12 cellular contexts compared by ENCODE assay signal in the genomic region with DNA sequence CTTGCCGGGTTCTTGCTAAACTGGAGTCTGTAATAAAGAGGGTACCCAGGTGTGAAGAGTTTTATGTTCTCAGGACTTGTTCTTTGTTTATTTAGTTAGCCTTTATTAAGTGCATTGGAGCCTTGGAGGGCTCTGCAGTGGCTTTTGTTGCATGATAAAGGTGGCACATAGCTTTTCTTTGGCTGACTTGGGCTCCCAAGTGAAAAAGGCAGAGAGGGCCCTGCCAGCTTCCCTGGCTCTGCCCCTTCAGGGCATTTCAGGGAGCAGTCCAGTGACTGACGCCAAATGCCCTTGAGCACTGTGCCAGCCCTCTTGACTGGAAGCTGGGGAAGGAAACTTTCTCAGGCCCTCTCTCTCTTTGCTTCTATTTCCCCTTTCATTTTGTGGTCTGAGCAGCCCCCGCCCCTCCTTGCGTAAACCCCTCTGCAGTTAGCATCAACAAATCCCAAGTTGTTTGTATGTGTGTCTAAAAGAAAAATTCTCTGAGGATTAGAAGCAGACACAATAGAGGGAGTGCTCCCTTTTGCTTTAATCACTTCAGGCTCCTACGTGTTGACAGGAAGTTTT.
A peak's percentile ranks its signal among the peaks of the same experiment; 100 is the strongest.
DNase-seq lines count a peak whose midpoint lies in the region; ATAC-seq, FAIRE-seq and TF ChIP-seq lines count a peak whose summit lies in the region.
"Had no signal": no experiment of that assay in that cellular context is flagged by ENCODE, and none has a peak within 500 bp of the region (broad histone marks: within the 10 kb centered on the region; RNA-seq: fewer than 3 reads in every experiment).

No MANE protein-coding gene starts in this region.

- H3K27me3 ChIP-seq in astrocyte (ENCODE audit: insufficient read depth, low read length) (no peaks in the 10 kb centered on the region), thoracic aorta (replicated peaks; ENCODE audit: insufficient read depth) (no peaks in the 10 kb centered on the region)
- H3K27me3 ChIP-seq: gastrocnemius medialis had no signal

- peak; percentile 58 for DNase-seq in KBM-7
- DNase-seq in astrocyte (ENCODE audit: low read depth): no peak
- peak; percentile 69 for DNase-seq in left kidney (ENCODE audit: low read depth, low spot score)
- DNase-seq in thoracic aorta (ENCODE audit: low spot score): no peak
- DNase-seq in NCI-H2081 treated with DMSO at 0.1 percent for 48 hours (lab: John Stamatoyannopoulos, UW): no peak
- no peak for DNase-seq in glomerular visceral epithelial cell (ENCODE audit: extremely low spot score)
- DNase-seq: activated T-cell treated with anti-CD3 and anti-CD28 coated beads, Interleukin-2, amount 50 U/mL, for 24 hours; NK-92 treated with Interleukin-12 subunit alpha and Interleukin-12 subunit beta, amount 100 ng/mL, for 24 hours; stimulated activated CD4-positive, alpha-beta T cell treated with anti-CD3 and anti-CD28 coated beads, Interleukin-12 subunit alpha, Interleukin-12 subunit beta, amount 100 ng/mL, for 4 hours had no signal

- in situ Hi-C loops in KBM-7 (cut with MboI; ENCODE audit: low pct_unique_long_range_greater_than_20kb, low sequenced_read_pairs): no loop called here

- H3K27me3 Mint-ChIP-seq in astrocyte (ENCODE audit: low read depth, unreplicated experiment): no peaks in the 10 kb centered on the region

- TF ChIP-seq CTCF in astrocyte (IDR thresholded peaks at IDR 0.05; ENCODE audit: insufficient read depth, low read depth, low read length): no peak
- TF ChIP-seq CTCF in thoracic aorta (IDR thresholded peaks at IDR 0.05): peak; percentile 12

- H3K4me2 ChIP-seq in astrocyte (ENCODE audit: low read length): peak overlapping the region; percentile 59

- no peaks in the 10 kb centered on the region for H3K36me3 ChIP-seq in astrocyte (ENCODE audit: insufficient read depth, low read length)
- H3K36me3 ChIP-seq in thoracic aorta: no peaks in the 10 kb centered on the region
- H3K36me3 ChIP-seq: gastrocnemius medialis had no signal

- H3K27ac Mint-ChIP-seq in astrocyte (ENCODE audit: unreplicated experiment): no peak overlapping the region
- H3K27ac Mint-ChIP-seq: activated T-cell treated with anti-CD3 and anti-CD28 coated beads, Interleukin-2, amount 50 U/mL, for 24 hours; stimulated activated memory B cell treated with anti-CD40 and anti-IgM and Interleukin-4, amounts not matched to agents 10 μg/mL and 1 μg/mL and 100 μg/mL, for 72 hours had no signal

- no peak overlapping the region for H3K27ac ChIP-seq in astrocyte (ENCODE audit: low read depth, low read length)
- H3K27ac ChIP-seq in thoracic aorta: peak overlapping the region in 1 of 2 donors; percentile 48
- H3K27ac ChIP-seq: gastrocnemius medialis had no signal

- ATAC-seq in thoracic aorta (ENCODE audit: insufficient number of reproducible peaks, low FRiP score, low read depth) (no peak), HG02981 (IDR thresholded peaks at IDR 0.05; ENCODE audit: unreplicated experiment) (no peak)
- ATAC-seq: gastrocnemius medialis; stimulated activated memory B cell treated with anti-CD40 and anti-IgM and Interleukin-4, amounts not matched to agents 10 μg/mL and 1 μg/mL and 100 μg/mL, for 72 hours had no signal

- H3K36me3 Mint-ChIP-seq in astrocyte (ENCODE audit: low read depth, unreplicated experiment): peaks cover 4% of the 10 kb centered on the region
- H3K36me3 Mint-ChIP-seq: stimulated activated memory B cell treated with anti-CD40 and anti-IgM and Interleukin-4, amounts not matched to agents 10 μg/mL and 1 μg/mL and 100 μg/mL, for 72 hours had no signal

- FAIRE-seq in astrocyte (lab: Jason Lieb, UNC): peak; percentile 73

- H4K20me1 ChIP-seq in astrocyte (ENCODE audit: insufficient read depth, low read length): peaks cover 3% of the 10 kb centered on the region

- H3K4me3 ChIP-seq in astrocyte (ENCODE audit: insufficient read depth, low read depth, low read length) (no peak overlapping the region), thoracic aorta (peak overlapping the region; percentile 20)
- H3K4me3 ChIP-seq: gastrocnemius medialis had no signal

- H2AFZ ChIP-seq in astrocyte (ENCODE audit: low read depth, low read length): no peak overlapping the region

- H3K4me3 Mint-ChIP-seq in astrocyte (ENCODE audit: unreplicated experiment): no peak overlapping the region
- H3K4me3 Mint-ChIP-seq: activated T-cell treated with anti-CD3 and anti-CD28 coated beads, Interleukin-2, amount 50 U/mL, for 24 hours; stimulated activated memory B cell treated with anti-CD40 and anti-IgM and Interleukin-4, amounts not matched to agents 10 μg/mL and 1 μg/mL and 100 μg/mL, for 72 hours had no signal

- no peak overlapping the region for H3K9ac ChIP-seq in astrocyte (ENCODE audit: low read length)

- H3K4me1 ChIP-seq in astrocyte (ENCODE audit: insufficient read depth, low read length): peaks cover 21% of the 10 kb centered on the region
- peaks cover 7 to 51% of the 10 kb centered on the region in 2 donors for H3K4me1 ChIP-seq in thoracic aorta (ENCODE audit: control insufficient read depth in 1 of 2, low read depth in 2 of 2)
- H3K4me1 ChIP-seq: gastrocnemius medialis had no signal

- peaks cover 30% of the 10 kb centered on the region for H3K4me1 Mint-ChIP-seq in astrocyte (ENCODE audit: low read depth, unreplicated experiment)
- H3K4me1 Mint-ChIP-seq: stimulated activated memory B cell treated with anti-CD40 and anti-IgM and Interleukin-4, amounts not matched to agents 10 μg/mL and 1 μg/mL and 100 μg/mL, for 72 hours had no signal

- no peaks in the 10 kb centered on the region for H3K9me3 Mint-ChIP-seq in astrocyte (ENCODE audit: unreplicated experiment)
- H3K9me3 Mint-ChIP-seq: activated T-cell treated with anti-CD3 and anti-CD28 coated beads, Interleukin-2, amount 50 U/mL, for 24 hours; stimulated activated memory B cell treated with anti-CD40 and anti-IgM and Interleukin-4, amounts not matched to agents 10 μg/mL and 1 μg/mL and 100 μg/mL, for 72 hours had no signal

- H3K9me3 ChIP-seq in astrocyte (ENCODE audit: insufficient read depth, low read depth, low read length) (no peaks in the 10 kb centered on the region), thoracic aorta (no peaks in the 10 kb centered on the region)
- H3K9me3 ChIP-seq: gastrocnemius medialis had no signal

- H3K79me2 ChIP-seq in astrocyte (ENCODE audit: insufficient read depth, low read length): peaks cover 35% of the 10 kb centered on the region

Comparison
In these comparisons a context has a peak if more than half of its experiments do, and no peak if none do; other contexts are left out.
1. DNase-seq: peak in KBM-7 (single experiment) and left kidney (single experiment); none in astrocyte (single experiment), thoracic aorta (single experiment), NCI-H2081 treated with DMSO at 0.1 percent for 48 hours (single experiment) and glomerular visceral epithelial cell (single experiment).